19 cellular contexts compared by ENCODE assay signal in the genomic region with DNA sequence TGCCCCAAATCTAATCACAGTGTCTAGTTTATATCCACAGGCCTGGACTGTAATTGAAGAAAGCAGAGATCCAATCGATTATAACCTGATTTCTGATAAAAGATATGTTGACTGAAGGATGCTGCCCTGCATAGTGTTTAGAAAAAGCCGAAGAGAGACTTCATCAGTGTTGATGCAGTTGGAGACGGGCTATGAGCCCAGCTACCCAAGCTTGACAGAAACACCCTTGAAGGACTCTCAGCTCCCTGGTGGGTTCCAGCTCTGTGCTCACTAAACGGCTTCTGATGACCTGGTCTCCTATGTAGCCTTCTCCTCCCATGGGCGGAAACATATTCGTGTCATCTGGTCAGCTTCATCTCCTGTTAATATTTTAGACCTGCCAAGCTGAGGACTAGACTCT. TPM values are rescaled to one million over a fixed set of nuclear protein-coding genes. Genes with fewer than 3 reads are reported as not detected.
DNase-seq lines count a peak whose midpoint lies in the region; ATAC-seq and TF ChIP-seq lines count a peak whose summit lies in the region.
"Had no signal": no experiment of that assay in that cellular context is flagged by ENCODE, and none has a peak within 500 bp of the region (broad histone marks: within the 10 kb centered on the region; RNA-seq: fewer than 3 reads in every experiment).

No MANE protein-coding gene starts in this region.

- DNase-seq in left ventricle myocardium inferior (no peak), right cardiac atrium (no peak), lung (ENCODE audit: low spot score) (peak; percentile 15)
- DNase-seq in T-helper 2 cell treated with Interferon-gamma antibody and Interleukin-4, amounts not matched to agents 5 μg/mL and 100 μg/mL, for 36 hours (ENCODE audit: low spot score), result no peak
- DNase-seq: C1 segment of cervical spinal cord; Calu3; CD4-positive, alpha-beta memory T cell; COR-L47; DMS53; DMS79 treated with DMSO at 0.1 percent for 48 hours; GF-D8; GOT3; HFFc6 had no signal

- no peaks in the 10 kb centered on the region for H3K27me3 Mint-ChIP-seq in T-helper 2 cell treated with Interferon-gamma antibody and Interleukin-4, amounts not matched to agents 5 μg/mL and 100 μg/mL, for 36 hours (ENCODE audit: low read depth)
- H3K27me3 Mint-ChIP-seq: B cell; CD4-positive, alpha-beta memory T cell had no signal

- H3K27ac ChIP-seq in left ventricle myocardium inferior (replicated peaks) (peak overlapping the region; percentile 76), right cardiac atrium (ENCODE audit: low read length) (no peak overlapping the region), lung (ENCODE audit: low read depth in 1 of 2, low read length in 1 of 2) (no peak overlapping the region)
- H3K27ac ChIP-seq: 22Rv1 had no signal

- WGBS in right cardiac atrium, result 90% methylated on average over 6 of the region's 6 CpGs
- WGBS in lung, 2 donors, result 85 to 90% methylated on average over 6 of the region's 6 CpGs

- H3K9me3 ChIP-seq in left ventricle myocardium inferior (replicated peaks) (no peaks in the 10 kb centered on the region), right cardiac atrium (ENCODE audit: control insufficient read depth, low read length) (no peaks in the 10 kb centered on the region), lung (ENCODE audit: control insufficient read depth in 2 of 2, insufficient read depth in 1 of 2, low read length in 1 of 2) (no peaks in the 10 kb centered on the region)
- H3K9me3 ChIP-seq: HAP-1 had no signal

- no peak for TF ChIP-seq CTCF in left ventricle myocardium inferior (IDR thresholded peaks at IDR 0.05; ENCODE audit: borderline replicate concordance)
- no peak for TF ChIP-seq CTCF in lung (IDR thresholded peaks at IDR 0.05; ENCODE audit: control extremely low read depth, extremely low read depth)

- H3K27ac Mint-ChIP-seq in T-helper 2 cell treated with Interferon-gamma antibody and Interleukin-4, amounts not matched to agents 5 μg/mL and 100 μg/mL, for 36 hours, result no peak overlapping the region
- H3K27ac Mint-ChIP-seq: B cell, HFFc6 had no signal

- ATAC-seq in right cardiac atrium (no peak), SK-N-SH treated with all-trans-retinoic acid at 6 μM for 48 hours (no peak), lung (ENCODE audit: insufficient read depth, low FRiP score) (no peak), HG03439 (IDR thresholded peaks at IDR 0.05; ENCODE audit: unreplicated experiment) (no peak), HG03039 (IDR thresholded peaks at IDR 0.05; ENCODE audit: unreplicated experiment) (no peak)

- H3K27me3 ChIP-seq in left ventricle myocardium inferior (ENCODE audit: low read depth) (peaks cover 16% of the 10 kb centered on the region), right cardiac atrium (ENCODE audit: control insufficient read depth, insufficient read depth) (no peaks in the 10 kb centered on the region), lung (ENCODE audit: control insufficient read depth, insufficient read depth) (no peaks in the 10 kb centered on the region)

- intact Hi-C loops in left ventricle myocardium inferior (cut with micrococcal nuclease) (no loop called here), right cardiac atrium (cut with DNase I) (no loop called here)

- H3K4me1 ChIP-seq in left ventricle myocardium inferior, result peaks cover 24% of the 10 kb centered on the region
- H3K4me1 ChIP-seq in right cardiac atrium (ENCODE audit: control insufficient read depth, insufficient read depth, low read length), result no peaks in the 10 kb centered on the region
- H3K4me1 ChIP-seq in lung (ENCODE audit: control insufficient read depth in 2 of 2, insufficient read depth in 2 of 2, low read length in 2 of 2), result peaks cover 0 to 13% of the 10 kb centered on the region in 2 donors
- H3K4me1 ChIP-seq: HAP-1 had no signal

- no peaks in the 10 kb centered on the region for H3K9me3 Mint-ChIP-seq in T-helper 2 cell treated with Interferon-gamma antibody and Interleukin-4, amounts not matched to agents 5 μg/mL and 100 μg/mL, for 36 hours
- H3K9me3 Mint-ChIP-seq: CD4-positive, alpha-beta memory T cell; HFFc6 had no signal

- H3K4me3 ChIP-seq in left ventricle myocardium inferior (no peak overlapping the region), right cardiac atrium (ENCODE audit: low read length) (no peak overlapping the region), lung (no peak overlapping the region)
- H3K4me3 ChIP-seq: HAP-1 had no signal

- peaks cover 5% of the 10 kb centered on the region for H3K4me1 Mint-ChIP-seq in T-helper 2 cell treated with Interferon-gamma antibody and Interleukin-4, amounts not matched to agents 5 μg/mL and 100 μg/mL, for 36 hours (ENCODE audit: low read depth)

- no peak overlapping the region for H3K4me3 Mint-ChIP-seq in T-helper 2 cell treated with Interferon-gamma antibody and Interleukin-4, amounts not matched to agents 5 μg/mL and 100 μg/mL, for 36 hours
- H3K4me3 Mint-ChIP-seq: B cell; CD4-positive, alpha-beta memory T cell; HFFc6 had no signal

- H3K36me3 Mint-ChIP-seq in T-helper 2 cell treated with Interferon-gamma antibody and Interleukin-4, amounts not matched to agents 5 μg/mL and 100 μg/mL, for 36 hours (ENCODE audit: low read depth), result no peaks in the 10 kb centered on the region

- H3K36me3 ChIP-seq in left ventricle myocardium inferior (no peaks in the 10 kb centered on the region), lung (ENCODE audit: control insufficient read depth in 2 of 2, insufficient read depth in 2 of 2, low read length in 2 of 2) (no peaks in the 10 kb centered on the region)
- H3K36me3 ChIP-seq: HAP-1 had no signal

TF ChIP-seq in SK-N-SH treated with all-trans-retinoic acid at 6 μM for 48 hours, 23 proteins besides CTCF, POLR2A, EP300 and RAD21:
- TF ChIP-seq TCF4 (CRISPR knock-in tag; IDR thresholded peaks at IDR 0.05; ENCODE audit: borderline replicate concordance), result peak; percentile 76; the same call in 1 of the 2 replicates
- TF ChIP-seq ZNF565 (CRISPR knock-in tag; conservative IDR thresholded peaks at IDR 0.05; ENCODE audit: low read depth), result no peak

RNA-seq across cellular contexts. Expression of a gene that starts 10.2 kb away (rescaled TPM):
- 6.5 TPM for total RNA-seq in left ventricle myocardium inferior
- 1 to 10 TPM; 2.3 to 7.3 (median 4.6) TPM for total RNA-seq in right cardiac atrium
- polyA plus RNA-seq in right cardiac atrium, result 7.7 TPM
- total RNA-seq in lung, result 10 to 100 TPM; 14.3 to 26.9 TPM
- 10 to 100 TPM; 19.5 to 27.1 TPM for polyA plus RNA-seq in lung

RNA-seq across cellular contexts. Expression of a gene that starts 50.9 kb away (rescaled TPM):
- 19.3 TPM for total RNA-seq in left ventricle myocardium inferior
- total RNA-seq in right cardiac atrium, result 10 to 100 TPM; 25.2 to 29.2 (median 27.6) TPM
- polyA plus RNA-seq in right cardiac atrium, result 48.5 TPM
- 10 to 100 TPM; 13.8 to 17.2 TPM for total RNA-seq in lung
- 10 to 100 TPM; 17.2 to 60.3 TPM for polyA plus RNA-seq in lung

RNA-seq across cellular contexts. Expression of a gene that starts 51.2 kb away (rescaled TPM):
- total RNA-seq in left ventricle myocardium inferior, result 6.7 TPM
- total RNA-seq in right cardiac atrium, result 1 to 10 TPM; 6.5 to 8.6 (median 7.5) TPM
- 4.5 TPM for polyA plus RNA-seq in right cardiac atrium
- 10 to 100 TPM; 22.1 to 24.5 TPM for total RNA-seq in lung
- polyA plus RNA-seq in lung, result 10 to 100 TPM in 1 of 2 donors, 1 to 10 TPM in 1; 7.9 to 12.6 TPM
